ENCODE assay signal across 11 cellular contexts in the genomic region with DNA sequence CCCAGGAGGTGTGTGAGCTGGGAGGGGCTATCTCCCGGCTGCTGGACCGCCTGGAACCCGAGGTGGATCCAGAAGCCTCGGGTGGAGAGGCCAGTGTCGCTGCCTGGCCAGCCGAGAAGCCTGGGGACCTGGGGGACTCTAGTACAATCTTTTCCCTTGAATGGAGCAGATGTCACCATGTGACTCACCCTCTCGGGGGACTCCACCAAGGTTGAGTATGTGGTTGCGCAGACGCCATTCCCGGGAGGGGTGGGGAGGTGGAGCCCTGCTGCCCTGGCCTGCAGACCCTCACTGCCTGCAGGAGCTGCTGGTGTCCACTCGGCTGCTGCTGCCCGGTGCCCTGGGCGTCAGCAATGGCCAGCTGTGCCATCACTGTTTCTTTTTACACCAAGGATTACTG. TPM values are rescaled to one million over a fixed set of nuclear protein-coding genes. Genes with fewer than 3 reads are reported as not detected.
"Had no signal": no experiment of that assay in that cellular context is flagged by ENCODE, and none has a peak within 500 bp of the region (broad histone marks: within the 10 kb centered on the region; RNA-seq: fewer than 3 reads in every experiment).

No MANE protein-coding gene starts in this region.

- DNase-seq: activated effector memory CD4-positive, alpha-beta T cell treated with Interleukin-2 at 50 U/mL for 16 hours; amniotic stem cell; body of pancreas; central memory CD4-positive, alpha-beta T cell; cortex of kidney; effector CD8-positive, alpha-beta T cell; kidney glomerular epithelial cell; thyroid gland; uterus had no signal

- ATAC-seq: activated CD4-positive, CD25-positive, alpha-beta regulatory T cell treated with anti-CD3 and anti-CD28 coated beads, Interleukin-2, amount 50 U/mL, for 24 hours; body of pancreas had no signal

RNA-seq across cellular contexts. Expression of a gene that starts 59.7 kb away (rescaled TPM):
- polyA plus RNA-seq: liver had no signal
